In the genomic region with DNA sequence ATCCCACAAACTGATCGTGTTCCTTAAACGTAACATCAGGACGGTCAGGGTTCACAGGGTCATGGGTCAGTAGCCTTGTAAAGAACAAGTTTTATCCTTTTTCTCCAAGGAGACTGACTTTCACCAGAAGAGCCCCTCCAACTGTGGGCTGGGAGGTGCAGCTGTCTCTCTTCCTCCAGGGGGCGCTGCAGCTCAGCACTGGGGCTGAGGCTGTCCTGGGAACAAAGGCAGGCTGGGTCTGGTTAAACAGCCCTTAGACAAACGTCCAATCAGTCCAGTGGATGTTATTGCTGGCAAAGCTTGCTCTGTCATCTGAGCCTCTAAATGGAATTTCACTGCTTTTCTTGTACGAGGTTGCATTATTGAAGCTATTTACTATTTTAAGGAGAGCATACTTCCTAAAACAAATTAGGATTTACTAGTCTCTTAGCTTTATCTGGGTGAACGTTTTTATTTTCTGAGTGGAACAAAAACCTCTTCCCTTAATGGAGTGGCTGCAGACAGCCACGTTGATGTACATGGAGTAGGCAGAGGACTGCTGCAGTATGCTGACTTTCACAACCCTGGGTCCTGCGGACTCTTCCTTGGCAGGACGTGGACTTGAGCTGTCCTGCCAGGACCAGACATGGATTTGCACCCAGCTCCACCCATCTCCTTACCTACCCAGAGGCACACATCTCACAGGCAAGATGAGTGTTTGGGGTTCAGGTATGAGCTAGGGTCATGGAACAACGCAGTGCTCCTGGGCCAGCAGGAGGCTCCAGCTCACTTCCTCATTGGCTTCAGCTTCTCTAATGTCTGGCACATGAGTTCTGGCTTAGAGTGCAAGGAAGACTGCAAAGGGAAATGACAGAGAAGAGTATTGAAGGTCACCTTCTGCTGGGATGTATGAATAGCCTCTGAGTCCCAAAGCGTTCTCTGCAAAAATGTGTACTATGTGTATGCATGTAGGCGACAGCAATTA, we compare ENCODE assay signal across 8 cellular contexts. TPM values are rescaled to one million over a fixed set of nuclear protein-coding genes. Genes with fewer than 3 reads are reported as not detected.
DNase-seq lines count a peak whose midpoint lies in the region; ATAC-seq and TF ChIP-seq lines count a peak whose summit lies in the region.

No MANE protein-coding gene starts in this region.

- intact Hi-C loops in PC-9 (cut with micrococcal nuclease; ENCODE audit: unreplicated experiment) = loop anchor here (1.0 to 2.0 kb wide), 2 partner anchors 165 to 297 kb away; no protein-coding TSS in a partner anchor

- H3K9me3 ChIP-seq in PC-9 (ENCODE audit: insufficient read depth, low read depth) (no peaks in the 10 kb centered on the region), neuronal stem cell (replicated peaks in 1 of 2; ENCODE audit: control insufficient read depth in 2 of 2, insufficient read depth in 1 of 2, low read depth in 1 of 2, low read length in 2 of 2) (no peaks in the 10 kb centered on the region), suprapubic skin (no peaks in the 10 kb centered on the region)

- no peak overlapping the region for H3K27ac ChIP-seq in C4-2B
- H3K27ac ChIP-seq in PC-9 = no peak overlapping the region
- no peak overlapping the region for H3K27ac ChIP-seq in neuronal stem cell (replicated peaks; ENCODE audit: low read length)
- no peak overlapping the region for H3K27ac ChIP-seq in suprapubic skin

- H3K14ac ChIP-seq in neuronal stem cell (ENCODE audit: low read length) = no peak overlapping the region

- CTCF ChIA-PET in PC-9 (lab: Charles Lee) = interaction anchor here (0.5 to 1.6 kb wide), 14 partner anchors 8 to 526 kb away, joined by 3 to 19 read pairs (median 4); a partner anchor contains a TSS

- H3K4me2 ChIP-seq in PC-9 (no peak overlapping the region), neuronal stem cell (ENCODE audit: insufficient read depth, low read length, poor library complexity, severe bottlenecking) (no peak overlapping the region)

- no peak overlapping the region for H3K23ac ChIP-seq in neuronal stem cell (ENCODE audit: low read depth, low read length, poor library complexity)

- no peak overlapping the region for H2BK120ac ChIP-seq in neuronal stem cell (ENCODE audit: low read depth, low read length)

- H3K4me3 ChIP-seq in PC-9 (no peak overlapping the region), neuronal stem cell (ENCODE audit: low read length in 2 of 2) (no peak overlapping the region), suprapubic skin (no peak overlapping the region)

- peaks cover 7% of the 10 kb centered on the region for H3K79me1 ChIP-seq in neuronal stem cell (ENCODE audit: low read depth, low read length)

- H2AFZ ChIP-seq in PC-9 (no peak overlapping the region), neuronal stem cell (ENCODE audit: low read length) (no peak overlapping the region)

- peak; percentile 98 for TF ChIP-seq CTCF in C4-2B (conservative IDR thresholded peaks at IDR 0.05)
- TF ChIP-seq CTCF in PC-9 (conservative IDR thresholded peaks at IDR 0.05) = peak; percentile 94
- TF ChIP-seq CTCF in suprapubic skin (IDR thresholded peaks at IDR 0.05) = peak; percentile 71 to 95

- H4K91ac ChIP-seq in neuronal stem cell (ENCODE audit: low read depth, low read length, poor library complexity) = no peak overlapping the region

- POLR2A ChIA-PET in PC-9 (lab: Charles Lee; ENCODE audit: unreplicated experiment) = interaction anchor here (0.6 kb wide), 2 partner anchors 60 to 342 kb away, joined by 3 to 6 read pairs; no protein-coding TSS in a partner anchor

- peaks cover 24% of the 10 kb centered on the region for H4K20me1 ChIP-seq in PC-9 (ENCODE audit: insufficient read depth)

- H3K27me3 ChIP-seq in PC-9 (ENCODE audit: insufficient read depth, low read depth) (no peaks in the 10 kb centered on the region), neuronal stem cell (ENCODE audit: control insufficient read depth in 3 of 3, insufficient read depth in 3 of 3, low read depth in 1 of 3, low read length in 3 of 3) (no peaks in the 10 kb centered on the region), suprapubic skin (no peaks in the 10 kb centered on the region)

- H2BK15ac ChIP-seq in neuronal stem cell (ENCODE audit: low read length) = no peak overlapping the region

- H3K79me2 ChIP-seq in PC-9 (ENCODE audit: low read depth) = peaks cover 17% of the 10 kb centered on the region

- H3K4me1 ChIP-seq in PC-9 (replicated peaks; ENCODE audit: insufficient read depth) (no peaks in the 10 kb centered on the region), neuronal stem cell (ENCODE audit: control insufficient read depth in 2 of 2, insufficient read depth in 1 of 2, low read depth in 1 of 2, low read length in 2 of 2) (peaks cover 2 to 3% of the 10 kb centered on the region in 2 donors), suprapubic skin (peaks cover 6% of the 10 kb centered on the region)

- H3K9ac ChIP-seq in neuronal stem cell (ENCODE audit: low read depth, low read length, poor library complexity) = no peak overlapping the region

- no CpG with 5 or more reads among the region's 13 CpGs for WGBS in neuronal stem cell (ENCODE audit: extremely low coverage in 2 of 2, insufficient read length in 2 of 2, insufficient replicate concordance in 1 of 2), 2 donors
- WGBS in suprapubic skin = 58% methylated on average over 13 of the region's 13 CpGs

- peaks cover 32% of the 10 kb centered on the region; the same call in 1 of the 2 replicates for H3F3A ChIP-seq in PC-9 (ENCODE audit: insufficient read depth, low read depth)

- DNase-seq in HK-2 (ENCODE audit: unreplicated experiment) (peak; percentile 65), PC-9 (peak in 1 of 2 experiments; percentile 71), activated T-helper 1 cell treated with Interleukin-2 at 50 U/mL for 16 hours (ENCODE audit: low read depth) (peak; percentile 43), fibroblast of peridontal ligament (ENCODE audit: extremely low read depth) (peak; percentile 94), neuronal stem cell (ENCODE audit: low spot score) (peak; percentile 82), suprapubic skin (ENCODE audit: low spot score in 2 of 2) (peak; percentile 80 to 84)

- TF ChIP-seq POLR2A in suprapubic skin (IDR thresholded peaks at IDR 0.05) = no peak

- H2BK12ac ChIP-seq in neuronal stem cell (ENCODE audit: low read length) = no peak overlapping the region

- ATAC-seq in GM19463 (IDR thresholded peaks at IDR 0.05; ENCODE audit: unreplicated experiment) = no peak

- H2AK5ac ChIP-seq in neuronal stem cell (ENCODE audit: low read depth, low read length) = peak overlapping the region; percentile 33

- no peak overlapping the region for H3K4ac ChIP-seq in neuronal stem cell (ENCODE audit: low read length)

- BruUV-seq in PC-9 (replicated peaks; lab: Mats Ljungman, UMichigan) = no TSS peak

- peaks cover 41% of the 10 kb centered on the region for H3K36me3 ChIP-seq in PC-9 (ENCODE audit: low read depth)
- peaks cover 51 to 93% of the 10 kb centered on the region in 2 donors for H3K36me3 ChIP-seq in neuronal stem cell (replicated peaks in 1 of 2; ENCODE audit: control insufficient read depth in 2 of 2, insufficient read depth in 2 of 2, low read length in 2 of 2)
- peaks cover 91% of the 10 kb centered on the region for H3K36me3 ChIP-seq in suprapubic skin

- no peak overlapping the region for H4K8ac ChIP-seq in neuronal stem cell (ENCODE audit: low read depth, low read length)

- H2BK5ac ChIP-seq in neuronal stem cell (ENCODE audit: low read length) = no peak overlapping the region

- H3K18ac ChIP-seq in neuronal stem cell (ENCODE audit: low read length) = peak overlapping the region; percentile 20

- no peak for TF ChIP-seq EP300 in suprapubic skin (IDR thresholded peaks at IDR 0.05)

- H3K9me2 ChIP-seq in PC-9 (ENCODE audit: insufficient read depth) = no peaks in the 10 kb centered on the region

RNA-seq across cellular contexts. Expression of a gene that starts 7.8 kb away (rescaled TPM):
- 49.5 and 52.0 TPM in 2 replicates for total RNA-seq in PC-9 (2021)
- 29.7 TPM for polyA plus RNA-seq in neuronal stem cell (2013, experiment 1 of 2)
- polyA plus RNA-seq in neuronal stem cell (2013, experiment 2 of 2) = 28.8 TPM
- 10 to 100 TPM; 19.5 to 30.4 (median 23.8) TPM for total RNA-seq in suprapubic skin

RNA-seq across cellular contexts. Expression of a gene that starts 36.9 kb away (rescaled TPM):
- total RNA-seq in PC-9 (2021) = 0.35 and 0.46 TPM in 2 replicates
- polyA plus RNA-seq in neuronal stem cell (2013, experiment 1 of 2) = 0.22 TPM
- polyA plus RNA-seq in neuronal stem cell (2013, experiment 2 of 2) = 0.15 TPM
- total RNA-seq in suprapubic skin = not detected
